Comparison of ENCODE assay signal across 18 cellular contexts in the genomic region with DNA sequence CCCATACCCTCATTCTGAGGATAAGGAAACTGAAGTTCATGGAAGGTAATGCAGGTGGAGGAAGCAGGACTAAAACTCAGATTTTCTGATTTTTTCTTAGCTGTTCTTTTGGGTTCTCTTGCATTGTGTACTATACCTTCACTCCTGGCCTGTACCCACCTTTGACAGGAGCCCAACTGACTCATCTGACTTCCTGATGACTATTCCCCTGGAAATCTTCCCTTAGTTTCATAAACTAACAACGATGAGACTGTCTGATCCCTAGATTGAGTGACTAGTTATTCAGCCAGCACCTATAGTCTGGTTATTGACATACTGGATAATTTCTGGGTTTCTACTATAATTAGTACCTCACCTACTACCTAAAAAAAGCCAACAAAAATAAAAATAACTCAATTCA. TPM values are rescaled to one million over a fixed set of nuclear protein-coding genes. Genes with fewer than 3 reads are reported as not detected.
DNase-seq lines count a peak whose midpoint lies in the region; ATAC-seq, FAIRE-seq and TF ChIP-seq lines count a peak whose summit lies in the region.
"Had no signal": no experiment of that assay in that cellular context is flagged by ENCODE, and none has a peak within 500 bp of the region (broad histone marks: within the 10 kb centered on the region; RNA-seq: fewer than 3 reads in every experiment).

No MANE protein-coding gene starts in this region.

- DNase-seq in foreskin keratinocyte = peak in 1 of 2 donors; percentile 87
- DNase-seq in sigmoid colon = no peak
- no peak for DNase-seq in Karpas-422
- DNase-seq in GM10248 (ENCODE audit: extremely low spot score) = no peak
- no peak for DNase-seq in cardiac septum (ENCODE audit: low spot score)
- no peak for DNase-seq in H54 (ENCODE audit: insufficient read length, low spot score)
- DNase-seq: BE2C; CD8-positive, alpha-beta memory T cell; DMS 273 treated with DMSO at 0.1 percent for 48 hours; EL; HFFc6; MV-4-11; NCI-H1417 treated with DMSO at 0.1 percent for 48 hours; NCI-H2029 treated with DMSO at 0.1 percent for 48 hours; NCI-H524 had no signal

- no peak for TF ChIP-seq CTCF in KMS-11 (conservative IDR thresholded peaks at IDR 0.05; ENCODE audit: low read depth, low read length)
- TF ChIP-seq CTCF in VCaP (conservative IDR thresholded peaks at IDR 0.05) = no peak
- TF ChIP-seq CTCF in foreskin keratinocyte (conservative IDR thresholded peaks at IDR 0.05) = no peak
- no peak for TF ChIP-seq CTCF in sigmoid colon (IDR thresholded peaks at IDR 0.05)
- no peak for TF ChIP-seq CTCF in GM10248 (IDR thresholded peaks at IDR 0.05; ENCODE audit: control extremely low read depth, extremely low read depth, low read depth, missing control alignments)

- H3K9me3 ChIP-seq in sigmoid colon (no peaks in the 10 kb centered on the region), Karpas-422 (ENCODE audit: low read length) (no peaks in the 10 kb centered on the region)
- H3K9me3 ChIP-seq: BE2C had no signal

- no peaks in the 10 kb centered on the region for H3K9me2 ChIP-seq in Karpas-422 (replicated peaks; ENCODE audit: insufficient read depth, low read length)

- TF ChIP-seq POLR2A in sigmoid colon (IDR thresholded peaks at IDR 0.05) = no peak
- TF ChIP-seq POLR2A in H54 (IDR thresholded peaks at IDR 0.05; ENCODE audit: low read depth, low read length) = no peak

- no peak for TF ChIP-seq EP300 in sigmoid colon (IDR thresholded peaks at IDR 0.05)

- H3K4me3 ChIP-seq in KMS-11 (IDR thresholded peaks at IDR 0.05; ENCODE audit: insufficient read depth, low read depth, low read length) = no peak overlapping the region
- no peak overlapping the region for H3K4me3 ChIP-seq in sigmoid colon
- H3K4me3 ChIP-seq in Karpas-422 (ENCODE audit: low read length) = no peak overlapping the region

- H3K4me1 ChIP-seq in KMS-11 (ENCODE audit: low read depth, poor library complexity, severe bottlenecking) (peaks cover 35% of the 10 kb centered on the region), foreskin keratinocyte (peaks cover 45% of the 10 kb centered on the region), sigmoid colon (peaks cover 0 to 16% (median 4%) of the 10 kb centered on the region in 4 donors), Karpas-422 (ENCODE audit: low read length) (peaks cover 3% of the 10 kb centered on the region; the same call in 1 of the 2 replicates)
- H3K4me1 ChIP-seq: BE2C had no signal

- POLR2A ChIA-PET in GM10248 (lab: Yijun Ruan, JAX) = no interaction called here

- H3K9ac ChIP-seq in KMS-11 (no peak overlapping the region), Karpas-422 (ENCODE audit: low read length) (no peak overlapping the region)

- WGBS in sigmoid colon, 2 donors = 44 to 66% methylated on average over 1 of the region's 1 CpG

- H3K36me3 ChIP-seq in KMS-11 (ENCODE audit: insufficient read depth) = no peaks in the 10 kb centered on the region
- no peaks in the 10 kb centered on the region for H3K36me3 ChIP-seq in sigmoid colon
- no peaks in the 10 kb centered on the region for H3K36me3 ChIP-seq in Karpas-422 (ENCODE audit: insufficient read depth, low read length)
- H3K36me3 ChIP-seq: BE2C had no signal

- H3K27me3 ChIP-seq in KMS-11 (ENCODE audit: insufficient read depth, low read depth) = no peaks in the 10 kb centered on the region
- H3K27me3 ChIP-seq in foreskin keratinocyte = no peaks in the 10 kb centered on the region
- no peaks in the 10 kb centered on the region for H3K27me3 ChIP-seq in sigmoid colon
- no peaks in the 10 kb centered on the region for H3K27me3 ChIP-seq in Karpas-422 (ENCODE audit: low read length)

- intact Hi-C loops in sigmoid colon (cut with DNase I) (no loop called here), cardiac septum (cut with DNase I) (no loop called here)

- peak; percentile 95 for ATAC-seq in foreskin keratinocyte

- no peak overlapping the region for H2AFZ ChIP-seq in KMS-11 (ENCODE audit: low read depth)
- no peak overlapping the region for H2AFZ ChIP-seq in Karpas-422 (ENCODE audit: low read length)

- H3K79me2 ChIP-seq in KMS-11 (ENCODE audit: insufficient read depth, low read depth) (no peaks in the 10 kb centered on the region), Karpas-422 (ENCODE audit: low read length) (no peaks in the 10 kb centered on the region)

- H3K27ac ChIP-seq in KMS-11 (no peak overlapping the region), VCaP (peak overlapping the region; percentile 97; the same call in 1 of the 2 replicates), foreskin keratinocyte (peak overlapping the region; percentile 86), sigmoid colon (peak overlapping the region in 3 of 4 donors; percentile 13 to 68 (median 28)), Karpas-422 (ENCODE audit: low read length) (no peak overlapping the region)

- H3K4me2 ChIP-seq in KMS-11 (peak overlapping the region; percentile 25; the same call in 1 of the 2 replicates), Karpas-422 (ENCODE audit: low read depth, low read length, poor library complexity, severe bottlenecking) (no peak overlapping the region)

- no peaks in the 10 kb centered on the region for H4K20me1 ChIP-seq in KMS-11 (ENCODE audit: insufficient read depth)
- no peaks in the 10 kb centered on the region for H4K20me1 ChIP-seq in Karpas-422 (ENCODE audit: insufficient read depth, low read depth, low read length)

- CTCF ChIA-PET in GM10248 (lab: Yijun Ruan, JAX) = interaction anchor here (1.0 to 4.1 kb wide), 2 partner anchors 10 kb away, joined by 3 to 30 read pairs; partner anchors contain the start of gene CRYBG1

- FAIRE-seq in H54 (lab: Jason Lieb, UNC) = no peak
- FAIRE-seq: GM12891 had no signal

RNA-seq across cellular contexts. Expression of gene CRYBG1, which starts 10.1 kb away (rescaled TPM):
- total RNA-seq in foreskin keratinocyte = 109 and 116 TPM in 2 replicates
- 19.2 and 21.0 TPM in 2 replicates for polyA plus RNA-seq in foreskin keratinocyte
- total RNA-seq in sigmoid colon = 10 to 100 TPM in 1 of 4 donors, 1 to 10 TPM in 3; 5.8 to 16.8 (median 6.6) TPM
- polyA plus RNA-seq in sigmoid colon = 10 to 100 TPM; 10.2 to 26.5 (median 19.4) TPM
- 37.2 and 39.3 TPM in 2 replicates for total RNA-seq in Karpas-422 (2014; rRNA removed; shearing (Covaris generic); ENCODE audit: low replicate concordance)
- total RNA-seq in cardiac septum = 1.7 TPM

RNA-seq across cellular contexts. Expression of gene ATG5, which starts 45.1 kb away (rescaled TPM):
- total RNA-seq in foreskin keratinocyte = 37.1 and 41.1 TPM in 2 replicates
- 28.6 and 32.8 TPM in 2 replicates for polyA plus RNA-seq in foreskin keratinocyte
- total RNA-seq in sigmoid colon = 10 to 100 TPM; 29.2 to 59.2 (median 47.3) TPM
- 10 to 100 TPM; 27.8 to 54.6 (median 48.6) TPM for polyA plus RNA-seq in sigmoid colon
- total RNA-seq in Karpas-422 (2014; rRNA removed; shearing (Covaris generic); ENCODE audit: low replicate concordance) = 26.7 and 63.3 TPM in 2 replicates
- total RNA-seq in cardiac septum = 14.6 TPM

Comparison
In these comparisons a context has a peak if more than half of its experiments do, and no peak if none do; other contexts are left out.
1. H3K27ac ChIP-seq: peak in VCaP (single experiment), foreskin keratinocyte (single experiment) and sigmoid colon (3 of 4); none in KMS-11 (single experiment) and Karpas-422 (single experiment).